ENCODE assay signal across 8 cellular contexts in the genomic region with DNA sequence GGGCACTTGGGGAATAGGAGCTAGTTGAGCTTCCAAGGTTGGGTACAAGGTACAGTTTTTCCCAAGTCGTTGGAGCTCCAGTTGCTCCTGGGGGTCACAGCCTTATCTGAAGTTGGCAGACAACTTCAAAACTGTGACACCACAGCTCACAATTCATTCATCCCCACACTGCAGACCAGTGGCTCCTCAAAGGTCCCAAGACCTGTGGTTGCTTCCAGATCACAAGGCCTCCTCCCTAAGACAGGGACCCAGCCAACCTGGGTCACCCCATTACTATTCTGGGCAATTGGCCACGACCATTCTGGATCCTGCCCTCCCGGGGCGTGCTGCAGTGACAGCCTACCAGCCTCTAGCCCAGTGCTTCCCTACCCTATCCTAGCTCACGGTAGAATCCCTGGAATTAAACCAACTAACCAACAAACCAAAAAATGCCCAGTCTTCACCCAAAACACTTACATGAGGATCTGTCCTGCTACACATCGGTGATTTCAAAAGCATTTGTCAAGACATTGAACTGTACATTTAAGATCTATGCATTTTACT. TPM values are rescaled to one million over a fixed set of nuclear protein-coding genes. Genes with fewer than 3 reads are reported as not detected.
DNase-seq lines count a peak whose midpoint lies in the region; ATAC-seq and TF ChIP-seq lines count a peak whose summit lies in the region.

No MANE protein-coding gene starts in this region.

- intact Hi-C loops in esophagus squamous epithelium (cut with DNase I) (no loop called here), psoas muscle (cut with DNase I) (loop anchor here in 1 of 2 donors (1.0 kb wide), 1 partner anchor 29 kb away; a partner anchor contains a TSS)

- H3K36me3 ChIP-seq in SJCRH30 (no peaks in the 10 kb centered on the region), esophagus squamous epithelium (peaks cover 9 to 31% (median 15%) of the 10 kb centered on the region in 3 donors), psoas muscle (ENCODE audit: insufficient read depth in 1 of 2, low read depth in 1 of 2) (no peaks in the 10 kb centered on the region)

- ATAC-seq in psoas muscle (peak in 1 of 4 donors; percentile 21), GM21381 (IDR thresholded peaks at IDR 0.05; ENCODE audit: unreplicated experiment) (no peak), GM21825 (IDR thresholded peaks at IDR 0.05; ENCODE audit: unreplicated experiment) (no peak)

- H3K4me1 ChIP-seq in SJCRH30, result peaks cover 28% of the 10 kb centered on the region
- H3K4me1 ChIP-seq in esophagus squamous epithelium, result peaks cover 26 to 44% (median 28%) of the 10 kb centered on the region in 3 donors
- H3K4me1 ChIP-seq in psoas muscle, result peaks cover 32% of the 10 kb centered on the region

- TF ChIP-seq CTCF in esophagus squamous epithelium (IDR thresholded peaks at IDR 0.05) (no peak), psoas muscle (IDR thresholded peaks at IDR 0.05) (no peak)

- H3K4me3 ChIP-seq in SJCRH30, result peak overlapping the region; percentile 68
- H3K4me3 ChIP-seq in esophagus squamous epithelium, result peak overlapping the region; percentile 48 to 86 (median 64)
- H3K4me3 ChIP-seq in psoas muscle, result peak overlapping the region; percentile 71

- no peak for TF ChIP-seq POLR2A in esophagus squamous epithelium (IDR thresholded peaks at IDR 0.05)

- H3K27me3 ChIP-seq in SJCRH30, result no peaks in the 10 kb centered on the region
- no peaks in the 10 kb centered on the region for H3K27me3 ChIP-seq in esophagus squamous epithelium
- no peaks in the 10 kb centered on the region for H3K27me3 ChIP-seq in psoas muscle (ENCODE audit: insufficient read depth in 3 of 3, low read length in 2 of 3)

- peak; percentile 23 for DNase-seq in NCI-H82 (lab: John Stamatoyannopoulos, UW)
- no peak for DNase-seq in NCI-H82 treated with DMSO at 0.1 percent for 48 hours (lab: John Stamatoyannopoulos, UW; ENCODE audit: unreplicated experiment)
- DNase-seq in SJCRH30, result peak in 1 of 2 experiments; percentile 40
- no peak for DNase-seq in esophagus squamous epithelium (lab: John Stamatoyannopoulos, UW)
- no peak for DNase-seq in psoas muscle
- DNase-seq in foreskin melanocyte, result no peak

- peak overlapping the region; percentile 34 for H3K27ac ChIP-seq in SJCRH30
- peak overlapping the region; percentile 72 to 87 (median 82) for H3K27ac ChIP-seq in esophagus squamous epithelium
- peak overlapping the region; percentile 87 for H3K27ac ChIP-seq in psoas muscle

- H3K9me3 ChIP-seq in SJCRH30 (replicated peaks) (no peaks in the 10 kb centered on the region), esophagus squamous epithelium (no peaks in the 10 kb centered on the region), psoas muscle (no peaks in the 10 kb centered on the region)

- 4 to 7% methylated on average over 4 to 5 of the region's 6 CpGs for WGBS in esophagus squamous epithelium, 2 donors
- WGBS in psoas muscle, 3 donors, result 2 to 9% (median 8%) methylated on average over 6 of the region's 6 CpGs

RNA-seq across cellular contexts. Expression of a gene that starts 0.9 kb away (rescaled TPM):
- total RNA-seq in SJCRH30 (2014; rRNA removed; shearing (Covaris generic)), result 43.3 and 48.3 TPM in 2 replicates
- total RNA-seq in esophagus squamous epithelium (1 to 10 TPM; 2.3 to 4.1 (median 2.9) TPM), psoas muscle (10 to 100 TPM in 3 of 4 donors, 1 to 10 TPM in 1; 9.0 to 13.0 (median 12.3) TPM)
- 10 to 100 TPM in 2 of 3 donors, 1 to 10 TPM in 1; 9.8 to 37.9 (median 24.4) TPM for polyA plus RNA-seq in psoas muscle

RNA-seq across cellular contexts. Expression of a gene that starts 17.8 kb away (rescaled TPM):
- total RNA-seq in SJCRH30 (2014; rRNA removed; shearing (Covaris generic)), result 671 and 890 TPM in 2 replicates
- 100 to 1,000 TPM in 2 of 4 donors, 10 to 100 TPM in 2; 25.4 to 261 (median 92.3) TPM for total RNA-seq in esophagus squamous epithelium
- total RNA-seq in psoas muscle, result 1,000 to 10,000 TPM in 1 of 4 donors, 100 to 1,000 TPM in 3; 434 to 1,013 (median 908) TPM
- 1,000 to 10,000 TPM in 2 of 3 donors, 100 to 1,000 TPM in 1; 717 to 1,817 (median 1,077) TPM for polyA plus RNA-seq in psoas muscle

RNA-seq across cellular contexts. Expression of a gene that starts 18.2 kb away (rescaled TPM):
- 6.1 and 6.3 TPM in 2 replicates for total RNA-seq in SJCRH30 (2014; rRNA removed; shearing (Covaris generic))
- 10 to 100 TPM; 33.8 to 53.4 (median 42.0) TPM for total RNA-seq in esophagus squamous epithelium
- total RNA-seq in psoas muscle, result 1 to 10 TPM; 1.4 to 2.4 (median 1.9) TPM
- polyA plus RNA-seq in psoas muscle, result under 1 TPM; 0.20 to 0.64 (median 0.34) TPM

RNA-seq across cellular contexts. Expression of a gene that starts 28.5 kb away (rescaled TPM):
- 26.2 and 28.3 TPM in 2 replicates for total RNA-seq in SJCRH30 (2014; rRNA removed; shearing (Covaris generic))
- 10 to 100 TPM; 34.3 to 44.5 (median 40.8) TPM for total RNA-seq in esophagus squamous epithelium
- total RNA-seq in psoas muscle, result 10 to 100 TPM; 11.9 to 15.4 (median 12.3) TPM
- 10 to 100 TPM; 21.0 to 43.4 (median 22.0) TPM for polyA plus RNA-seq in psoas muscle

RNA-seq across cellular contexts. Expression of a gene that starts 39.2 kb away (rescaled TPM):
- 16.8 and 17.0 TPM in 2 replicates for total RNA-seq in SJCRH30 (2014; rRNA removed; shearing (Covaris generic))
- total RNA-seq in esophagus squamous epithelium (100 to 1,000 TPM in 2 of 4 donors, 10 to 100 TPM in 2; 67.6 to 149 (median 108) TPM), psoas muscle (10 to 100 TPM; 22.1 to 34.6 (median 24.5) TPM)
- polyA plus RNA-seq in psoas muscle, result 10 to 100 TPM; 19.1 to 42.7 (median 24.7) TPM

Comparison
In these comparisons a context has a peak if more than half of its experiments do, and no peak if none do; other contexts are left out.
1. H3K27ac ChIP-seq: peak in every context shown above with its lines; median percentile 87 in psoas muscle; 82 in esophagus squamous epithelium; 34 in SJCRH30.